ENCODE assay signal across 9 cellular contexts in genomic region chr15:35491173-35491572, GRCh38.
"Had no signal": no experiment of that assay in that cellular context is flagged by ENCODE, and none has a peak within 500 bp of the region (broad histone marks: within the 10 kb centered on the region; RNA-seq: fewer than 3 reads in every experiment).

No MANE protein-coding gene starts in this region.

- H3K27ac ChIP-seq: GM23248 had no signal

- H3K9ac ChIP-seq: GM23248 had no signal

- FAIRE-seq: HTR-8/SVneo, K562 had no signal

- H3K36me3 ChIP-seq: HAP-1 had no signal

- DNase-seq: GM23248, GOT3, H7, HFFc6, IMR-90 had no signal

- H3K27ac Mint-ChIP-seq: HFFc6 had no signal

- ATAC-seq: HCT116, K562 had no signal

- H3K4me3 Mint-ChIP-seq: HFFc6 had no signal

- H3K4me3 ChIP-seq: GM23248, HAP-1, K562 had no signal
